In the genomic region with DNA sequence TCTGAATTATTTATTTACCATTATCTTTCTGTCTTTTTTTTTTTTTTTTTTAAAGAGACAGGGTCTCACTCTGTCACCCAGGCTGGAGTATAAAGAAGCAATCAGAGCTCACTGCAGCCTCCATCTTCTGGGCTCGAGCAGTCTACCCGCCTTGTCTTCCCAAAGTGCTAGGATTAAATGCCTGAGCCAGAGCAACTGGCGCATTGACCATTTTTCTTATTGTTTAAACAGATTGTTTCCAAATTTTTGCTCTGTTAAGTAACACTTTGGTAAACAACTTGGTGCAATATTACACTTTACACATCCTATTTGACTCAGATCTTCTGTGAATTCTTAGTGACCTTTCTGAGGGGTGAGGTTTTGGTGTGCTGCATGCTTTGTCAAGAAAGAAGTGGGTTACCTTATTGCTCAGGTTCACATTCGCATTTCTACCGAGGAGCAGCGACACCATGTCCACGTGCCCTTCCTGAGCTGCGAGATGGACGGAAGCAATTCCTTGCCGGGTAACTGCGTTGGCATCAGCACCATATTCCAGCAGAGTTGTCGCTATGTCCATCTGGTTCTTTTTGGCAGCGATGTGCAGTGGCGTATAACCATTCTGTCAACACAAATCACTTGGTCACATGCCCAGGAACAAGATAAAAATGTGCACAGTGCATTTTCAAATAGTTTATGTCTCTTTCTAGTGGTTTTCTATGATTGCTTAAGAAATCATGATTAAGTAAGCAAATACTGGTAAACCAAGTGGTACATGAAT, we compare ENCODE assay signal across 17 cellular contexts.
DNase-seq lines count a peak whose midpoint lies in the region; ATAC-seq and TF ChIP-seq lines count a peak whose summit lies in the region.
"Had no signal": no experiment of that assay in that cellular context is flagged by ENCODE, and none has a peak within 500 bp of the region (broad histone marks: within the 10 kb centered on the region; RNA-seq: fewer than 3 reads in every experiment).

No MANE protein-coding gene starts in this region.

- no peak for TF ChIP-seq EP300 in gastroesophageal sphincter (IDR thresholded peaks at IDR 0.05)

- 80 to 87% methylated on average over 7 to 14 of the region's 14 CpGs for WGBS in gastroesophageal sphincter (ENCODE audit: low coverage in 1 of 2), 2 donors

- TF ChIP-seq POLR2A in gastroesophageal sphincter (IDR thresholded peaks at IDR 0.05), result no peak

- H3K27me3 ChIP-seq in gastroesophageal sphincter, result no peaks in the 10 kb centered on the region
- H3K27me3 ChIP-seq: BE2C, esophagus muscularis mucosa had no signal

- H3K27ac ChIP-seq in VCaP (peak overlapping the region; percentile 79), gastroesophageal sphincter (no peak overlapping the region), OCI-LY7 (ENCODE audit: low read depth, low read length, poor library complexity, severe bottlenecking) (no peak overlapping the region)

- H4K20me1 ChIP-seq in OCI-LY7 (ENCODE audit: insufficient read depth, low read length), result no peaks in the 10 kb centered on the region

- no TSS peak for BruUV-seq in OCI-LY7 (replicated peaks; lab: Mats Ljungman, UMichigan)

- intact Hi-C loops in OCI-LY7 (cut with micrococcal nuclease; ENCODE audit: unreplicated experiment), result no loop called here

- H3K4me3 Mint-ChIP-seq in osteocyte (ENCODE audit: unreplicated experiment), result no peak overlapping the region
- H3K4me3 Mint-ChIP-seq: activated CD8-positive, alpha-beta T cell treated with anti-CD3 and anti-CD28 coated beads for 36 hours had no signal

- POLR2A ChIA-PET in OCI-LY7 (lab: Charles Lee), result interaction anchor here (0.6 to 0.7 kb wide), 2 partner anchors 463 to 885 kb away, joined by 3 to 5 read pairs; no protein-coding TSS in a partner anchor

- H3K79me2 ChIP-seq in OCI-LY7 (ENCODE audit: insufficient read depth, low read depth, low read length), result no peaks in the 10 kb centered on the region

- peaks cover 36% of the 10 kb centered on the region for H3K4me1 Mint-ChIP-seq in osteocyte (ENCODE audit: unreplicated experiment)

- CTCF ChIA-PET in OCI-LY7 (lab: Charles Lee; ENCODE audit: unreplicated experiment), result no interaction called here

- no peak overlapping the region for H3K4me2 ChIP-seq in OCI-LY7 (ENCODE audit: low read length)

- no peaks in the 10 kb centered on the region for H3K27me3 Mint-ChIP-seq in osteocyte (ENCODE audit: unreplicated experiment)

- H3K36me3 Mint-ChIP-seq in osteocyte (ENCODE audit: unreplicated experiment), result peaks cover 12% of the 10 kb centered on the region

- DNase-seq in Ammon's horn (ENCODE audit: low spot score) (peak; percentile 69), pons (ENCODE audit: low spot score) (peak; percentile 50), OCI-LY7 (ENCODE audit: low spot score) (no peak), osteocyte (ENCODE audit: extremely low spot score, unreplicated experiment) (no peak), COLO668 (lab: John Stamatoyannopoulos, UW; ENCODE audit: unreplicated experiment) (no peak)
- DNase-seq: activated CD8-positive, alpha-beta T cell treated with anti-CD3 and anti-CD28 coated beads for 36 hours; activated gamma-delta T cell; BE2C; GOT3; islet precursor cell; NCI-H1048; NCI-H510A treated with DMSO at 0.1 percent for 48 hours; T-helper 9 cell had no signal

- peak; percentile 63 for ATAC-seq in gastroesophageal sphincter
- no peak for ATAC-seq in GM18502 (IDR thresholded peaks at IDR 0.05; ENCODE audit: poor library complexity, unreplicated experiment)
- ATAC-seq: activated CD8-positive, alpha-beta T cell treated with anti-CD3 and anti-CD28 coated beads for 36 hours had no signal

- no peaks in the 10 kb centered on the region for H3K9me2 ChIP-seq in OCI-LY7 (ENCODE audit: insufficient read depth, low read length)

- no peak overlapping the region for H3K27ac Mint-ChIP-seq in osteocyte (ENCODE audit: unreplicated experiment)
- H3K27ac Mint-ChIP-seq: activated CD8-positive, alpha-beta T cell treated with anti-CD3 and anti-CD28 coated beads for 36 hours had no signal

- H3K4me3 ChIP-seq in gastroesophageal sphincter (no peak overlapping the region), OCI-LY7 (ENCODE audit: low read depth, low read length, poor library complexity, severe bottlenecking) (no peak overlapping the region)
- H3K4me3 ChIP-seq: esophagus muscularis mucosa had no signal

- H3K36me3 ChIP-seq in gastroesophageal sphincter (no peaks in the 10 kb centered on the region), OCI-LY7 (ENCODE audit: insufficient read depth, low read length) (no peaks in the 10 kb centered on the region)
- H3K36me3 ChIP-seq: BE2C had no signal

- TF ChIP-seq CTCF in VCaP (conservative IDR thresholded peaks at IDR 0.05), result no peak
- no peak for TF ChIP-seq CTCF in gastroesophageal sphincter (IDR thresholded peaks at IDR 0.05)
- no peak for TF ChIP-seq CTCF in OCI-LY7 (conservative IDR thresholded peaks at IDR 0.05; ENCODE audit: low read length)
- TF ChIP-seq CTCF in osteocyte (IDR thresholded peaks at IDR 0.05), result no peak

- H2AFZ ChIP-seq in OCI-LY7 (ENCODE audit: low read length), result no peak overlapping the region

- H3K4me1 ChIP-seq in gastroesophageal sphincter (no peaks in the 10 kb centered on the region), OCI-LY7 (ENCODE audit: insufficient read depth, low read length, poor library complexity, severe bottlenecking) (no peaks in the 10 kb centered on the region)
- H3K4me1 ChIP-seq: BE2C had no signal

- peaks cover 7% of the 10 kb centered on the region for H3K9me3 Mint-ChIP-seq in osteocyte (ENCODE audit: unreplicated experiment)

- H3K9me3 ChIP-seq in gastroesophageal sphincter, result no peaks in the 10 kb centered on the region
- no peaks in the 10 kb centered on the region for H3K9me3 ChIP-seq in OCI-LY7 (ENCODE audit: low read length)
- H3K9me3 ChIP-seq: BE2C had no signal

Comparison
In these comparisons a context has a peak if more than half of its experiments do, and no peak if none do; other contexts are left out.
1. DNase-seq: peak in Ammon's horn (single experiment) and pons (single experiment); none in OCI-LY7 (single experiment), osteocyte (single experiment) and COLO668 (single experiment).